In genomic region chr14:91230363-91231035, GRCh38 we compare ENCODE assay signal across 9 cellular contexts. TPM values are rescaled to one million over a fixed set of nuclear protein-coding genes. Genes with fewer than 3 reads are reported as not detected.
A peak's percentile ranks its signal among the peaks of the same experiment; 100 is the strongest.
DNase-seq lines count a peak whose midpoint lies in the region; TF ChIP-seq lines count a peak whose summit lies in the region.
"Had no signal": no experiment of that assay in that cellular context is flagged by ENCODE, and none has a peak within 500 bp of the region (broad histone marks: within the 10 kb centered on the region; RNA-seq: fewer than 3 reads in every experiment).

No MANE protein-coding gene starts in this region.

- peaks cover 29% of the 10 kb centered on the region for H3K36me3 Mint-ChIP-seq in activated naive CD4-positive, alpha-beta T cell treated with anti-CD3 and anti-CD28 coated beads for 36 hours (ENCODE audit: low read depth)

- peak overlapping the region; percentile 99 for H3K27ac Mint-ChIP-seq in activated naive CD4-positive, alpha-beta T cell treated with anti-CD3 and anti-CD28 coated beads for 36 hours

- no peaks in the 10 kb centered on the region for H3K9me3 ChIP-seq in effector memory CD4-positive, alpha-beta T cell (ENCODE audit: control insufficient read depth, low read length)
- H3K9me3 ChIP-seq in transverse colon (no peaks in the 10 kb centered on the region), MG63 (peaks cover 2% of the 10 kb centered on the region)

- H3K4me1 Mint-ChIP-seq in activated naive CD4-positive, alpha-beta T cell treated with anti-CD3 and anti-CD28 coated beads for 36 hours (ENCODE audit: low read depth) = peaks cover 73% of the 10 kb centered on the region

- H3K36me3 ChIP-seq in effector memory CD4-positive, alpha-beta T cell (ENCODE audit: control insufficient read depth, insufficient read depth, low read length) = peaks cover 4% of the 10 kb centered on the region
- H3K36me3 ChIP-seq in transverse colon (no peaks in the 10 kb centered on the region), MG63 (no peaks in the 10 kb centered on the region; the same call in none of the 2 replicates)

- intact Hi-C loops in activated naive CD4-positive, alpha-beta T cell treated with anti-CD3 and anti-CD28 coated beads for 36 hours (cut with micrococcal nuclease) = loop anchor here (1.0 kb wide), 1 partner anchor 163 kb away; no protein-coding TSS in a partner anchor
- intact Hi-C loops in transverse colon (cut with DNase I; ENCODE audit: low total_unique reads) = no loop called here

- CTCF ChIA-PET in activated naive CD4-positive, alpha-beta T cell treated with anti-CD3 and anti-CD28 coated beads for 36 hours (lab: Charles Lee) = interaction anchor here (4.6 kb wide), 1 partner anchor 12 kb away, joined by 81 read pairs; the partner anchor contains the start of gene GPR68

- peak; percentile 46 for DNase-seq in activated naive CD4-positive, alpha-beta T cell treated with anti-CD3 and anti-CD28 coated beads for 36 hours
- DNase-seq in activated naive CD4-positive, alpha-beta T cell (lab: John Stamatoyannopoulos, UW) = no peak
- DNase-seq in SK-MEL-5 (ENCODE audit: low read depth, low spot score) = peak; percentile 23
- DNase-seq in effector memory CD4-positive, alpha-beta T cell = no peak
- DNase-seq in transverse colon = no peak
- no peak for DNase-seq in MG63
- no peak for DNase-seq in dedifferentiated amniotic fluid mesenchymal stem cell (ENCODE audit: extremely low spot score)
- no peak for DNase-seq in KG1 (lab: John Stamatoyannopoulos, UW)

- TF ChIP-seq POLR2A in transverse colon (IDR thresholded peaks at IDR 0.05) = no peak

- 51 to 71% methylated on average over 3 to 4 of the region's 4 CpGs for WGBS in transverse colon (ENCODE audit: low coverage in 1 of 2), 2 donors

- peak overlapping the region; percentile 52 for H3K4me3 Mint-ChIP-seq in activated naive CD4-positive, alpha-beta T cell treated with anti-CD3 and anti-CD28 coated beads for 36 hours

- H3K9me3 Mint-ChIP-seq in activated naive CD4-positive, alpha-beta T cell treated with anti-CD3 and anti-CD28 coated beads for 36 hours = peaks cover 9% of the 10 kb centered on the region

- TF ChIP-seq EP300 in transverse colon (IDR thresholded peaks at IDR 0.05; ENCODE audit: low read depth) = no peak

- H3K4me1 ChIP-seq in effector memory CD4-positive, alpha-beta T cell (ENCODE audit: control insufficient read depth, insufficient read depth, low read length, poor library complexity, severe bottlenecking) = peaks cover 80% of the 10 kb centered on the region
- peaks cover 0 to 12% (median 6%) of the 10 kb centered on the region in 4 donors for H3K4me1 ChIP-seq in transverse colon

- H3K4me3 ChIP-seq in effector memory CD4-positive, alpha-beta T cell (ENCODE audit: insufficient read depth, low read depth, low read length, poor library complexity, severe bottlenecking) = peak overlapping the region; percentile 17
- H3K4me3 ChIP-seq in transverse colon (no peak overlapping the region), MG63 (no peak overlapping the region)

- H3K27me3 Mint-ChIP-seq in activated naive CD4-positive, alpha-beta T cell treated with anti-CD3 and anti-CD28 coated beads for 36 hours (ENCODE audit: low read depth) = no peaks in the 10 kb centered on the region

- peak overlapping the region; percentile 89 for H3K27ac ChIP-seq in effector memory CD4-positive, alpha-beta T cell (ENCODE audit: insufficient read depth, low read length, poor library complexity, severe bottlenecking)
- H3K27ac ChIP-seq in transverse colon = peak overlapping the region; percentile 46 to 68 (median 55)
- H3K27ac ChIP-seq: C4-2B had no signal

- in situ Hi-C loops in SK-MEL-5 (cut with HindIII; ENCODE audit: low pct_unique_long_range_greater_than_20kb, low sequenced_read_pairs) = no loop called here
- in situ Hi-C loops in transverse colon (cut with MboI; ENCODE audit: low pct_ligation_motif_present in 1 of 4, low pct_unique_long_range_greater_than_20kb in 1 of 4, low sequenced_read_pairs in 3 of 4) = no loop called here

- H3K27me3 ChIP-seq in effector memory CD4-positive, alpha-beta T cell (replicated peaks; ENCODE audit: control insufficient read depth, insufficient read depth, low read length, poor library complexity, severe bottlenecking) = no peaks in the 10 kb centered on the region
- H3K27me3 ChIP-seq in transverse colon (no peaks in the 10 kb centered on the region), MG63 (no peaks in the 10 kb centered on the region)

- no peak for TF ChIP-seq CTCF in transverse colon (IDR thresholded peaks at IDR 0.05)

RNA-seq across cellular contexts. Expression of gene GPR68, which starts 14.0 kb away (rescaled TPM):
- total RNA-seq in activated naive CD4-positive, alpha-beta T cell treated with anti-CD3 and anti-CD28 coated beads for 36 hours = 1 to 10 TPM; 1.2 to 1.3 TPM
- total RNA-seq in SK-MEL-5 (2014; rRNA removed; shearing (Covaris generic)) = not detected in 2 replicates
- polyA plus RNA-seq in SK-MEL-5 (2015; cell fraction: cytosol; rRNA removed) = not detected in 2 replicates
- not detected in 2 replicates for polyA plus RNA-seq in SK-MEL-5 (2015; cell fraction: nucleus; rRNA removed)
- under 1 TPM in 3 of 4 donors, not detected in 1; 0.48 to 0.80 (median 0.55) TPM for total RNA-seq in transverse colon
- 2.0 and 3.9 TPM in 2 replicates for total RNA-seq in MG63 (2014; rRNA removed; shearing (Covaris generic); ENCODE audit: low replicate concordance)

Comparison
In these comparisons a context has a peak if more than half of its experiments do, and no peak if none do; other contexts are left out.
1. DNase-seq: peak in activated naive CD4-positive, alpha-beta T cell treated with anti-CD3 and anti-CD28 coated beads for 36 hours (single experiment) and SK-MEL-5 (single experiment); none in activated naive CD4-positive, alpha-beta T cell (0 of 4), effector memory CD4-positive, alpha-beta T cell (0 of 3), transverse colon (single experiment), MG63 (single experiment), dedifferentiated amniotic fluid mesenchymal stem cell (single experiment) and KG1 (single experiment).